In the genomic region with DNA sequence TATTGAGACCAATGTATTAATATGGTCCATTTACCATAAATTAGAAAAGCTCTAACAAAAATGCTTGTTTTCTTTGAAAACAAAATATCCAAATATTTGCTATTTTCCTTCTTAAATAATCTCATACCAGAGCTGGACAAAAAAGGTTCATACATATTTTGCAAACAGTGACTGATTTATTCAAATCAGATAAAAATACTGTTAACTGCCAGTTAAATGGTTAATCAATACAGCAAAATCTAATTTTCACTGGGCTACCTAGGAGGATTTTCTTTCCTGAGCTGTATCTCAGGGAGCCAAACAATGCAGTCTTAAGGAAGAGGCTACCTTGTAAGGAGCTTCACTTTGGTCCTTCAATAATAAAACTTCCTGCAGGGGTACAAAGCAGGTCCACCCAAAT, we compare ENCODE assay signal across 11 cellular contexts. TPM values are rescaled to one million over a fixed set of nuclear protein-coding genes. Genes with fewer than 3 reads are reported as not detected.
DNase-seq lines count a peak whose midpoint lies in the region; ATAC-seq and TF ChIP-seq lines count a peak whose summit lies in the region.
"Had no signal": no experiment of that assay in that cellular context is flagged by ENCODE, and none has a peak within 500 bp of the region (broad histone marks: within the 10 kb centered on the region; RNA-seq: fewer than 3 reads in every experiment).

No MANE protein-coding gene starts in this region.

- no peak for TF ChIP-seq CTCF in gastrocnemius medialis (IDR thresholded peaks at IDR 0.05 in 4 of 5, conservative IDR thresholded peaks at IDR 0.05 in 1 of 5)

- intact Hi-C loops in gastrocnemius medialis (cut with DNase I; ENCODE audit: low total_unique reads) = no loop called here

- TF ChIP-seq POLR2A in gastrocnemius medialis (IDR thresholded peaks at IDR 0.05) = no peak

- ATAC-seq in gastrocnemius medialis = no peak
- no peak for ATAC-seq in HG02938 (IDR thresholded peaks at IDR 0.05; ENCODE audit: unreplicated experiment)
- no peak for ATAC-seq in GM18517 (IDR thresholded peaks at IDR 0.05; ENCODE audit: unreplicated experiment)
- no peak for ATAC-seq in GM19324 (IDR thresholded peaks at IDR 0.05; ENCODE audit: low FRiP score, unreplicated experiment)

- no peak for DNase-seq in adipocyte (ENCODE audit: low read depth)
- DNase-seq in iPS DF 6.9 (ENCODE audit: low read depth, low spot score) = no peak
- no peak for DNase-seq in gastrocnemius medialis
- DNase-seq in NCI-H446 treated with DMSO at 0.1 percent for 48 hours (lab: John Stamatoyannopoulos, UW) = no peak
- DNase-seq: activated B cell treated with CpG ODN at 0.5 μM for 24 hours; activated naive CD4-positive, alpha-beta T cell treated with anti-CD3 and anti-CD28 coated beads, Interleukin-2, amount 50 U/mL, for 16 hours; NCI-H774 had no signal

- H3K4me3 ChIP-seq in adipocyte (ENCODE audit: low read length) = peak overlapping the region; percentile 93
- peak overlapping the region; percentile 18; the same call in 1 of the 2 replicates for H3K4me3 ChIP-seq in iPS DF 6.9 (ENCODE audit: low read length)
- H3K4me3 ChIP-seq in gastrocnemius medialis = peak overlapping the region in 2 of 4 donors; percentile 85 to 97

- H3K27me3 ChIP-seq in adipocyte (replicated peaks; ENCODE audit: control insufficient read depth, insufficient read depth, low read length) (no peaks in the 10 kb centered on the region), iPS DF 6.9 (ENCODE audit: control insufficient read depth, insufficient read depth, low read length) (no peaks in the 10 kb centered on the region), gastrocnemius medialis (no peaks in the 10 kb centered on the region)

- in situ Hi-C loops in gastrocnemius medialis (cut with MboI; ENCODE audit: low sequenced_read_pairs in 4 of 4) = no loop called here

- H3K4me1 ChIP-seq in ES-I3 (ENCODE audit: insufficient read depth, low read length) (peaks cover 12% of the 10 kb centered on the region), adipocyte (ENCODE audit: control insufficient read depth, insufficient read depth, low read length) (peaks cover 50% of the 10 kb centered on the region), iPS DF 6.9 (ENCODE audit: control insufficient read depth, insufficient read depth, low read length) (no peaks in the 10 kb centered on the region), gastrocnemius medialis (peaks cover 30 to 32% of the 10 kb centered on the region in 2 donors)

- H3K36me3 ChIP-seq in ES-I3 (ENCODE audit: insufficient read depth, low read length) (no peaks in the 10 kb centered on the region), adipocyte (ENCODE audit: control insufficient read depth, insufficient read depth, low read length, severe bottlenecking) (peaks cover 33% of the 10 kb centered on the region), iPS DF 6.9 (ENCODE audit: control insufficient read depth, insufficient read depth, low read length) (no peaks in the 10 kb centered on the region), gastrocnemius medialis (no peaks in the 10 kb centered on the region)

- H3K27ac ChIP-seq in iPS DF 6.9 (ENCODE audit: low read length) (no peak overlapping the region), gastrocnemius medialis (peak overlapping the region in 3 of 4 donors; percentile 9 to 98 (median 97))

- no peaks in the 10 kb centered on the region for H3K9me3 ChIP-seq in ES-I3 (ENCODE audit: control insufficient read depth, insufficient read depth, low read length)
- no peaks in the 10 kb centered on the region for H3K9me3 ChIP-seq in adipocyte (ENCODE audit: control insufficient read depth, low read length)
- H3K9me3 ChIP-seq in iPS DF 6.9 (ENCODE audit: control insufficient read depth, insufficient read depth, low read length) = no peaks in the 10 kb centered on the region
- H3K9me3 ChIP-seq in gastrocnemius medialis = no peaks in the 10 kb centered on the region

- peak overlapping the region; percentile 85 for H3K9ac ChIP-seq in ES-I3 (ENCODE audit: low read depth, low read length)
- peak overlapping the region; percentile 99 for H3K9ac ChIP-seq in adipocyte (ENCODE audit: low read length)

RNA-seq across cellular contexts. Expression of gene FERMT2, which starts 2.0 kb away (rescaled TPM):
- total RNA-seq in gastrocnemius medialis = 10 to 100 TPM; 44.0 to 75.9 (median 59.7) TPM
